11 cellular contexts compared by ENCODE assay signal in the genomic region with DNA sequence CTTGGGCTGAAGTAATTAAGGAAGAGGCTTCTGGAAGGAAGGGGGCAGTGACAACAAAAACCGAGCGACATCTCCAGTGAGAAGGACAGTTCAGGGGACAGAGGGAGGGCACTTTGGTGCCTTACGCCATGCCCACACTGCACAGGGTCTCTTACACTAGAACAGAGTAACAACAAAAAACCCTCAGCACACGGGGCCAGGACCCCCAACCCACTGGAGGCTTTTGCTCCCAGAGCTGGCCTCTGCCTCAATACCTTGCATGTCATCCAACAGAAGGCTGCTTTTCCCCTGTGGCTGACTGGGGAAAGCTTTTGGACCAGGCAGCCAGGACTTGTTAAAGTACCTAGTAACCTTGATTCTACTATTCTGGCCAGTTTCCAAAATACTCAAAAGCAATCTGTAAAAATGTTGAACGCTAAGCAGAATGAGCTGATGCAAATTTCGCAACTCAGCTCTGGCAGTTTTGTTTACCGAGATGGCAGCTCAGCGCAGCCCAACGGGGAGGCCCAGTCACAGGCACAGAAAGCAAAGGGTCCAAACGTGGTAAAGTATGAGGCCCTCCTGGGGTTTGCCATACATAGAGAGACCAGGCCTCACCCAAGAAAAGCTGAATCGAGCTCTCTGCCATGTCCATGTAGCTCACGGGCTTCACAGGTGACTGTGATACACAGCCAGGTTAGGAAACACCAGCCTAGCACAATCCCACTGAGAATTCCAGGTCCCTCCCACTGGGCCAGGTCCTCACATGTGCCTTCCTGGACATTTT. TPM values are rescaled to one million over a fixed set of nuclear protein-coding genes. Genes with fewer than 3 reads are reported as not detected.
DNase-seq lines count a peak whose midpoint lies in the region; TF ChIP-seq lines count a peak whose summit lies in the region.
"Had no signal": no experiment of that assay in that cellular context is flagged by ENCODE, and none has a peak within 500 bp of the region (broad histone marks: within the 10 kb centered on the region; RNA-seq: fewer than 3 reads in every experiment).

No MANE protein-coding gene starts in this region.

- TF ChIP-seq EP300 in suprapubic skin (IDR thresholded peaks at IDR 0.05), result no peak

- H3K27me3 ChIP-seq in adipocyte (replicated peaks; ENCODE audit: control insufficient read depth, insufficient read depth, low read length), result no peaks in the 10 kb centered on the region
- H3K27me3 ChIP-seq in suprapubic skin, result no peaks in the 10 kb centered on the region

- H3K9ac ChIP-seq in adipocyte (ENCODE audit: low read length), result no peak overlapping the region

- H3K9me3 ChIP-seq in adipocyte (ENCODE audit: control insufficient read depth, low read length) (no peaks in the 10 kb centered on the region), suprapubic skin (no peaks in the 10 kb centered on the region)

- peaks cover 14% of the 10 kb centered on the region for H3K4me1 ChIP-seq in adipocyte (ENCODE audit: control insufficient read depth, insufficient read depth, low read length)
- H3K4me1 ChIP-seq in suprapubic skin, result peaks cover 47% of the 10 kb centered on the region

- H3K36me3 ChIP-seq in adipocyte (ENCODE audit: control insufficient read depth, insufficient read depth, low read length, severe bottlenecking) (peaks cover 27% of the 10 kb centered on the region), suprapubic skin (peaks cover 33% of the 10 kb centered on the region)

- 48% methylated on average over 11 of the region's 12 CpGs for WGBS in suprapubic skin

- TF ChIP-seq CTCF in fibroblast of villous mesenchyme (IDR thresholded peaks at IDR 0.05; ENCODE audit: insufficient read depth, low read depth, low read length) (no peak), suprapubic skin (IDR thresholded peaks at IDR 0.05) (no peak)

- peak; percentile 43 for DNase-seq in SIG-M5 treated with dmso at 0.1 percent for 504 hours (lab: John Stamatoyannopoulos, UW; ENCODE audit: unreplicated experiment)
- DNase-seq in SIG-M5 (lab: John Stamatoyannopoulos, UW), result no peak
- peak; percentile 75 for DNase-seq in adipocyte (ENCODE audit: low read depth)
- peak; percentile 90 for DNase-seq in fibroblast of villous mesenchyme (ENCODE audit: low read depth)
- peak in 1 of 2 donors; percentile 34 for DNase-seq in suprapubic skin (ENCODE audit: low spot score in 2 of 2)
- no peak for DNase-seq in amniotic stem cell (lab: John Stamatoyannopoulos, UW)
- DNase-seq in epidermal melanocyte (ENCODE audit: insufficient read length, low spot score), result no peak
- no peak for DNase-seq in KG1 (lab: John Stamatoyannopoulos, UW)
- DNase-seq: AML-193, EL, NCI-H524 treated with DMSO at 0.1 percent for 48 hours had no signal

- no peak for TF ChIP-seq POLR2A in suprapubic skin (IDR thresholded peaks at IDR 0.05)

- H3K4me3 ChIP-seq in adipocyte (ENCODE audit: low read length) (no peak overlapping the region), fibroblast of villous mesenchyme (ENCODE audit: low read depth, low read length) (no peak overlapping the region), suprapubic skin (no peak overlapping the region)

- H3K27ac ChIP-seq in suprapubic skin, result peak overlapping the region; percentile 55

RNA-seq across cellular contexts. Expression of a gene that starts 6.1 kb away (rescaled TPM):
- total RNA-seq in fibroblast of villous mesenchyme (7.4 and 10.8 TPM in 2 replicates), suprapubic skin (10 to 100 TPM; 11.3 to 16.7 (median 12.5) TPM)

RNA-seq across cellular contexts. Expression of a gene that starts 6.3 kb away (rescaled TPM):
- total RNA-seq in fibroblast of villous mesenchyme (98.9 and 120 TPM in 2 replicates), suprapubic skin (100 to 1,000 TPM; 206 to 237 (median 219) TPM)

RNA-seq across cellular contexts. Expression of a gene that starts 59.8 kb away (rescaled TPM):
- 33.5 and 54.4 TPM in 2 replicates for total RNA-seq in fibroblast of villous mesenchyme
- 100 to 1,000 TPM in 1 of 4 donors, 10 to 100 TPM in 3; 49.7 to 176 (median 66.4) TPM for total RNA-seq in suprapubic skin

Comparison
In these comparisons a context has a peak if more than half of its experiments do, and no peak if none do; other contexts are left out.
1. DNase-seq: peak in SIG-M5 treated with dmso at 0.1 percent for 504 hours (single experiment), adipocyte (single experiment) and fibroblast of villous mesenchyme (single experiment); none in SIG-M5 (single experiment), amniotic stem cell (single experiment), epidermal melanocyte (single experiment) and KG1 (single experiment).